Comparison of ENCODE assay signal across 10 cellular contexts in the genomic region with DNA sequence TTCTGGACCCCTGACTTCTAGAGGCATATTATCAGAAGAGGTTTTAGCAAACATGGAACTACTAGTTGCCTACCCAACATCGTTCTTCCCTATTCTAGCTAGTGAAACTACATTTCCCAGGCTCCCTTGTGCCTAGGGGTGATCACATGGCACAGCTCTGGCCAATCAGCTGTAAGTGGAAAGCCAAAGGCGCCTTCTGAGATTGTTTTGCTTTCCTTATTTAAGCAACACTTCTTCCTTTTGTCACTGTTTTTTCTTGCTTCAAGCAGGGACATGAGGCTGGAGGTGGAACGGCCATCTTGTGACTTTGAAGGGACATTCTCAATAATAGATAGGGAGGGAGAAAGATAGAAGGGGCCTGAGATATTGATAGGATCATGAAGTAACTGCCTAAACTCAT.
DNase-seq lines count a peak whose midpoint lies in the region; ATAC-seq, FAIRE-seq and TF ChIP-seq lines count a peak whose summit lies in the region.
"Had no signal": no experiment of that assay in that cellular context is flagged by ENCODE, and none has a peak within 500 bp of the region (broad histone marks: within the 10 kb centered on the region; RNA-seq: fewer than 3 reads in every experiment).

No MANE protein-coding gene starts in this region.

- peak; percentile 59 for DNase-seq in Caki2 (ENCODE audit: low read depth)
- peak; percentile 84 for DNase-seq in H54 (ENCODE audit: insufficient read length, low spot score)
- peak; percentile 42 for DNase-seq in RWPE1 (ENCODE audit: low spot score)
- DNase-seq in fibroblast of the aortic adventitia (ENCODE audit: low read depth) = peak; percentile 10
- DNase-seq in CD14-positive monocyte (ENCODE audit: low spot score) = no peak
- DNase-seq in T-helper 2 cell treated with Interferon-gamma antibody and Interleukin-4, amounts not matched to agents 5 μg/mL and 100 μg/mL, for 36 hours (ENCODE audit: low spot score) = no peak
- DNase-seq in NCI-H146 treated with DMSO at 0.1 percent for 48 hours (lab: John Stamatoyannopoulos, UW; ENCODE audit: unreplicated experiment) = no peak
- DNase-seq: natural killer cell had no signal

- peaks cover 2 to 5% (median 2%) of the 10 kb centered on the region in 3 donors for H3K27me3 Mint-ChIP-seq in CD14-positive monocyte (ENCODE audit: low read depth in 3 of 3)
- H3K27me3 Mint-ChIP-seq in T-helper 2 cell treated with Interferon-gamma antibody and Interleukin-4, amounts not matched to agents 5 μg/mL and 100 μg/mL, for 36 hours (ENCODE audit: low read depth) = no peaks in the 10 kb centered on the region

- peak; percentile 60 for FAIRE-seq in H54 (lab: Jason Lieb, UNC)
- FAIRE-seq: endometrium had no signal

- POLR2A ChIA-PET in RWPE1 (lab: Yijun Ruan, JAX; ENCODE audit: low non-redundant PET) = no interaction called here

- intact Hi-C loops in CD14-positive monocyte (cut with micrococcal nuclease) = no loop called here

- peaks cover 5 to 31% (median 20%) of the 10 kb centered on the region in 7 donors for H3K9me3 Mint-ChIP-seq in CD14-positive monocyte
- peaks cover 4% of the 10 kb centered on the region for H3K9me3 Mint-ChIP-seq in T-helper 2 cell treated with Interferon-gamma antibody and Interleukin-4, amounts not matched to agents 5 μg/mL and 100 μg/mL, for 36 hours
- H3K9me3 Mint-ChIP-seq: natural killer cell had no signal

- ATAC-seq in HG03135 (IDR thresholded peaks at IDR 0.05; ENCODE audit: unreplicated experiment) = no peak
- ATAC-seq: natural killer cell had no signal

- TF ChIP-seq POLR2A in H54 (IDR thresholded peaks at IDR 0.05; ENCODE audit: low read depth, low read length) = no peak

- peaks cover 2% of the 10 kb centered on the region for H3K4me1 Mint-ChIP-seq in CD14-positive monocyte
- peaks cover 2% of the 10 kb centered on the region for H3K4me1 Mint-ChIP-seq in T-helper 2 cell treated with Interferon-gamma antibody and Interleukin-4, amounts not matched to agents 5 μg/mL and 100 μg/mL, for 36 hours (ENCODE audit: low read depth)
- H3K4me1 Mint-ChIP-seq: natural killer cell had no signal

- no peak for TF ChIP-seq CTCF in RWPE1 (conservative IDR thresholded peaks at IDR 0.05; ENCODE audit: low read depth)
- no peak for TF ChIP-seq CTCF in fibroblast of the aortic adventitia (IDR thresholded peaks at IDR 0.05; ENCODE audit: insufficient read depth, low read length)
- no peak for TF ChIP-seq CTCF in CD14-positive monocyte (IDR thresholded peaks at IDR 0.05)

- H3K36me3 Mint-ChIP-seq in CD14-positive monocyte = no peaks in the 10 kb centered on the region
- H3K36me3 Mint-ChIP-seq in T-helper 2 cell treated with Interferon-gamma antibody and Interleukin-4, amounts not matched to agents 5 μg/mL and 100 μg/mL, for 36 hours (ENCODE audit: low read depth) = no peaks in the 10 kb centered on the region
- H3K36me3 Mint-ChIP-seq: natural killer cell had no signal

- H3K4me3 Mint-ChIP-seq in CD14-positive monocyte = no peak overlapping the region
- H3K4me3 Mint-ChIP-seq in T-helper 2 cell treated with Interferon-gamma antibody and Interleukin-4, amounts not matched to agents 5 μg/mL and 100 μg/mL, for 36 hours = no peak overlapping the region
- H3K4me3 Mint-ChIP-seq: natural killer cell had no signal

- H3K4me3 ChIP-seq in fibroblast of the aortic adventitia (ENCODE audit: low read depth, low read length) = no peak overlapping the region

- CTCF ChIA-PET in RWPE1 (lab: Yijun Ruan, JAX) = no interaction called here

- no peak overlapping the region for H3K27ac ChIP-seq in RWPE1

- in situ Hi-C loops in Caki2 (cut with HindIII; ENCODE audit: low pct_unique_long_range_greater_than_20kb, low sequenced_read_pairs) = no loop called here

- H3K27ac Mint-ChIP-seq in CD14-positive monocyte = peak overlapping the region in 1 of 7 donors; percentile 75
- H3K27ac Mint-ChIP-seq in T-helper 2 cell treated with Interferon-gamma antibody and Interleukin-4, amounts not matched to agents 5 μg/mL and 100 μg/mL, for 36 hours = no peak overlapping the region
- H3K27ac Mint-ChIP-seq: natural killer cell had no signal

Comparison
In these comparisons a context has a peak if more than half of its experiments do, and no peak if none do; other contexts are left out.
1. DNase-seq: peak in Caki2 (single experiment), H54 (single experiment), RWPE1 (single experiment) and fibroblast of the aortic adventitia (single experiment); none in CD14-positive monocyte (single experiment), T-helper 2 cell treated with Interferon-gamma antibody and Interleukin-4, amounts not matched to agents 5 μg/mL and 100 μg/mL, for 36 hours (single experiment) and NCI-H146 treated with DMSO at 0.1 percent for 48 hours (single experiment).